In genomic region chr18:49321800-49322461, GRCh38 we compare ENCODE assay signal across 1 cellular context.
TF ChIP-seq lines count a peak whose summit lies in the region.

No MANE protein-coding gene starts in this region.

TF ChIP-seq in SK-N-SH treated with all-trans-retinoic acid at 6 μM for 48 hours, 23 proteins besides CTCF, POLR2A, EP300 and RAD21 (continued from another document):
- peak; percentile 35; the same call in 1 of the 2 replicates for TF ChIP-seq PATZ1 (CRISPR knock-in tag; IDR thresholded peaks at IDR 0.05; ENCODE audit: borderline replicate concordance)
- TF ChIP-seq ZC3H10 (CRISPR knock-in tag; IDR thresholded peaks at IDR 0.05) = no peak
- peak; percentile 76 for TF ChIP-seq ISL1 (CRISPR knock-in tag; IDR thresholded peaks at IDR 0.05)
- no peak for TF ChIP-seq TSHZ2 (CRISPR knock-in tag; IDR thresholded peaks at IDR 0.05)
- no peak for TF ChIP-seq ZFP30 (CRISPR knock-in tag; IDR thresholded peaks at IDR 0.05)
